Comparison of ENCODE assay signal across 2 cellular contexts in the genomic region with DNA sequence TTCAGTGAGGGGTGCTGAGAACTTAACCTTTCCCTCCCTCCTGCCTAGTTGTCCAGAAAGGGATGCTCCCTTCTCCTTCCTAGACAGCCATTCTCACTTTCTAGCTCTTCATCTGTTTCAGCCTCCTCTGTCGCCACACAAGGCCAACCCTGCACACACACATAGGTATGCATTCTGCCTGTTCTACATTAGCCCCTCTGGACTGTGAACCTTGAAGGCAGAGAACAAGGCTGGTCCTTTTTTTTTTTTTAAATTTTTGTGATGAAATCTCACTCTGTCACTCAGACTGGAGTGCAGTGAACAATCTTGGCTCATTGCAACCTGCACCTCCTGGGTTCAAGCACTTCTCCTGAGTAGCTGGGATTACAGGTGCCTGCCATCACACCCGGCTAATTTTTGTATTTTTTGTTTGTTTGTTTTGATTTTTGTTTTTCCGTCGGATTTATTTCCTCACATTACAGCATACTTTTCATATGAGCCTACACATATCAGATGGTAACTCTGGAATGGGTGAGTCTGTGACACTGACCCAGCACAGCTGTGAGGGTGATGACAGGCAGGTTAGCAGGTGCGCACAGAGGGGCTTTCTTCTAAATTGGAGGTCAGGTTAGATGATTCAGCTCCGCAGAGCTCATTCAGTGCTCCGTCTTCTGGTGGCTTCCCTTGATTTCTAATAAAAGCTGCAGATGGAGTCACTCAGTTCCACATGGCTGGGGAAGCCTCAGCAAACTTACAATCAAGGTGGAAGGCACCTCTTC.
TF ChIP-seq lines count a peak whose summit lies in the region.

No MANE protein-coding gene starts in this region.

TF ChIP-seq in SK-N-SH, 30 proteins besides CTCF, POLR2A, EP300 and RAD21:
- TF ChIP-seq EZH2phosphoT487 (IDR thresholded peaks at IDR 0.05; ENCODE audit: borderline replicate concordance, low read depth) = no peak
- TF ChIP-seq, protein P1, sequence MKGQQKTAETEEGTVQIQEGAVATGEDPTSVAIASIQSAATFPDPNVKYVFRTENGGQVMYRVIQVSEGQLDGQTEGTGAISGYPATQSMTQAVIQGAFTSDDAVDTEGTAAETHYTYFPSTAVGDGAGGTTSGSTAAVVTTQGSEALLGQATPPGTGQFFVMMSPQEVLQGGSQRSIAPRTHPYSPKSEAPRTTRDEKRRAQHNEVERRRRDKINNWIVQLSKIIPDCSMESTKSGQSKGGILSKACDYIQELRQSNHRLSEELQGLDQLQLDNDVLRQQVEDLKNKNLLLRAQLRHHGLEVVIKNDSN (IDR thresholded peaks at IDR 0.05; ENCODE audit: borderline replicate concordance, low read depth) = no peak
- TF ChIP-seq RFX5 (IDR thresholded peaks at IDR 0.05; ENCODE audit: low read length) = no peak
- no peak for TF ChIP-seq RXRA (IDR thresholded peaks at IDR 0.05; ENCODE audit: borderline replicate concordance, low read depth)
TF ChIP-seq in SK-N-SH: peak in this region for 0.

TF ChIP-seq in SK-N-SH treated with all-trans-retinoic acid at 6 μM for 48 hours, 23 proteins besides CTCF, POLR2A, EP300 and RAD21:
- TF ChIP-seq BACH2 (CRISPR knock-in tag; IDR thresholded peaks at IDR 0.05; ENCODE audit: borderline replicate concordance) (no peak), TCF4 (CRISPR knock-in tag; IDR thresholded peaks at IDR 0.05; ENCODE audit: borderline replicate concordance) (no peak), SNAI2 (CRISPR knock-in tag; IDR thresholded peaks at IDR 0.05) (no peak)
- TF ChIP-seq, protein P2, sequence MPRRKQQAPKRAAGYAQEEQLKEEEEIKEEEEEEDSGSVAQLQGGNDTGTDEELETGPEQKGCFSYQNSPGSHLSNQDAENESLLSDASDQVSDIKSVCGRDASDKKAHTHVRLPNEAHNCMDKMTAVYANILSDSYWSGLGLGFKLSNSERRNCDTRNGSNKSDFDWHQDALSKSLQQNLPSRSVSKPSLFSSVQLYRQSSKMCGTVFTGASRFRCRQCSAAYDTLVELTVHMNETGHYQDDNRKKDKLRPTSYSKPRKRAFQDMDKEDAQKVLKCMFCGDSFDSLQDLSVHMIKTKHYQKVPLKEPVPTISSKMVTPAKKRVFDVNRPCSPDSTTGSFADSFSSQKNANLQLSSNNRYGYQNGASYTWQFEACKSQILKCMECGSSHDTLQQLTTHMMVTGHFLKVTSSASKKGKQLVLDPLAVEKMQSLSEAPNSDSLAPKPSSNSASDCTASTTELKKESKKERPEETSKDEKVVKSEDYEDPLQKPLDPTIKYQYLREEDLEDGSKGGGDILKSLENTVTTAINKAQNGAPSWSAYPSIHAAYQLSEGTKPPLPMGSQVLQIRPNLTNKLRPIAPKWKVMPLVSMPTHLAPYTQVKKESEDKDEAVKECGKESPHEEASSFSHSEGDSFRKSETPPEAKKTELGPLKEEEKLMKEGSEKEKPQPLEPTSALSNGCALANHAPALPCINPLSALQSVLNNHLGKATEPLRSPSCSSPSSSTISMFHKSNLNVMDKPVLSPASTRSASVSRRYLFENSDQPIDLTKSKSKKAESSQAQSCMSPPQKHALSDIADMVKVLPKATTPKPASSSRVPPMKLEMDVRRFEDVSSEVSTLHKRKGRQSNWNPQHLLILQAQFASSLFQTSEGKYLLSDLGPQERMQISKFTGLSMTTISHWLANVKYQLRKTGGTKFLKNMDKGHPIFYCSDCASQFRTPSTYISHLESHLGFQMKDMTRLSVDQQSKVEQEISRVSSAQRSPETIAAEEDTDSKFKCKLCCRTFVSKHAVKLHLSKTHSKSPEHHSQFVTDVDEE (CRISPR knock-in tag; IDR thresholded peaks at IDR 0.05) = no peak
